In genomic region chr5:108729306-108729645, GRCh38 we compare ENCODE assay signal across 12 cellular contexts. TPM values are rescaled to one million over a fixed set of nuclear protein-coding genes. Genes with fewer than 3 reads are reported as not detected.
DNase-seq lines count a peak whose midpoint lies in the region; ATAC-seq and TF ChIP-seq lines count a peak whose summit lies in the region.
"Had no signal": no experiment of that assay in that cellular context is flagged by ENCODE, and none has a peak within 500 bp of the region (broad histone marks: within the 10 kb centered on the region; RNA-seq: fewer than 3 reads in every experiment).

No MANE protein-coding gene starts in this region.

- DNase-seq in SK-N-SH (no peak), activated B cell treated with CpG ODN at 0.5 μM for 24 hours (no peak), immature natural killer cell (no peak), tibial nerve (ENCODE audit: low spot score in 2 of 2) (no peak), NCI-H510A (lab: John Stamatoyannopoulos, UW) (no peak), BE2C (no peak)
- DNase-seq: activated CD8-positive, alpha-beta memory T cell treated with anti-CD3 and anti-CD28 coated beads, Interleukin-2, amount 10 ng/mL, durations not matched to agents 7 days and 5 days; amygdala; heart right ventricle; substantia nigra had no signal

- no peaks in the 10 kb centered on the region for H3K9me2 ChIP-seq in SK-N-SH

- peaks cover 3% of the 10 kb centered on the region for H3F3A ChIP-seq in SK-N-SH (replicated peaks; ENCODE audit: insufficient read depth)

- H3K27ac ChIP-seq in SK-N-SH (ENCODE audit: low read depth in 2 of 2, low read length in 1 of 2) (no peak overlapping the region), tibial nerve (peak overlapping the region; percentile 83 to 95 (median 91)), gastroesophageal sphincter (peak overlapping the region in 2 of 4 donors; percentile 90 to 94)

- H3K27me3 Mint-ChIP-seq in activated B cell treated with CpG ODN at 0.5 μM for 24 hours = no peaks in the 10 kb centered on the region
- peaks cover 3 to 9% (median 5%) of the 10 kb centered on the region in 3 donors for H3K27me3 Mint-ChIP-seq in immature natural killer cell (ENCODE audit: low read depth in 3 of 3)

- H3K9me3 Mint-ChIP-seq in activated B cell treated with CpG ODN at 0.5 μM for 24 hours (no peaks in the 10 kb centered on the region), immature natural killer cell (no peaks in the 10 kb centered on the region)

- no peak overlapping the region for H3K4me3 ChIP-seq in SK-N-SH (ENCODE audit: low read depth in 2 of 2, low read length in 1 of 2)
- peak overlapping the region in 3 of 4 donors; percentile 61 to 80 (median 77) for H3K4me3 ChIP-seq in tibial nerve
- no peak overlapping the region for H3K4me3 ChIP-seq in gastroesophageal sphincter
- H3K4me3 ChIP-seq in BE2C (ENCODE audit: low read depth, low read length) = no peak overlapping the region

- H2AFZ ChIP-seq in SK-N-SH (ENCODE audit: low read depth) = peak overlapping the region; percentile 98; the same call in 1 of the 2 replicates

- TF ChIP-seq POLR2A in tibial nerve (IDR thresholded peaks at IDR 0.05) (no peak), gastroesophageal sphincter (IDR thresholded peaks at IDR 0.05) (no peak)

- TF ChIP-seq EP300 in SK-N-SH (IDR thresholded peaks at IDR 0.05; ENCODE audit: borderline replicate concordance in 1 of 2, low read depth in 1 of 2, low read length in 1 of 2) = no peak
- TF ChIP-seq EP300 in tibial nerve (IDR thresholded peaks at IDR 0.05) = no peak
- TF ChIP-seq EP300 in gastroesophageal sphincter (IDR thresholded peaks at IDR 0.05) = no peak

- H3K4me1 Mint-ChIP-seq in activated B cell treated with CpG ODN at 0.5 μM for 24 hours (peaks cover 50% of the 10 kb centered on the region), immature natural killer cell (peaks cover 25 to 33% of the 10 kb centered on the region in 2 donors)

- ATAC-seq in SK-N-SH treated with all-trans-retinoic acid at 6 μM for 48 hours = no peak
- ATAC-seq in activated B cell treated with CpG ODN at 0.5 μM for 24 hours (ENCODE audit: low read depth) = no peak
- ATAC-seq in gastroesophageal sphincter = no peak
- ATAC-seq: heart right ventricle had no signal

- TF ChIP-seq RAD21 in SK-N-SH (IDR thresholded peaks at IDR 0.05; ENCODE audit: low read length) = no peak

- no peaks in the 10 kb centered on the region for H3K9me3 ChIP-seq in SK-N-SH
- no peaks in the 10 kb centered on the region for H3K9me3 ChIP-seq in tibial nerve
- H3K9me3 ChIP-seq in gastroesophageal sphincter = no peaks in the 10 kb centered on the region
- no peaks in the 10 kb centered on the region; the same call in 1 of the 2 replicates for H3K9me3 ChIP-seq in BE2C
- H3K9me3 ChIP-seq: heart right ventricle had no signal

- CTCF ChIA-PET in SK-N-SH (lab: Yijun Ruan, JAX) (interaction anchor here (1.1 to 2.0 kb wide), 3 partner anchors 12 to 82 kb away, joined by 3 to 8 read pairs (median 4); partner anchors contain the start of gene FER), activated B cell treated with CpG ODN at 0.5 μM for 24 hours (lab: Charles Lee) (interaction anchor here (1.6 kb wide), 1 partner anchor 190 kb away, joined by 3 read pairs; no protein-coding TSS in a partner anchor)

- TF ChIP-seq CTCF in SK-N-SH (IDR thresholded peaks at IDR 0.05) = no peak
- no peak for TF ChIP-seq CTCF in activated B cell treated with CpG ODN at 0.5 μM for 24 hours (IDR thresholded peaks at IDR 0.05)
- no peak for TF ChIP-seq CTCF in tibial nerve (IDR thresholded peaks at IDR 0.05)
- TF ChIP-seq CTCF in gastroesophageal sphincter (IDR thresholded peaks at IDR 0.05) = no peak
- TF ChIP-seq CTCF in BE2C (IDR thresholded peaks at IDR 0.05; ENCODE audit: low read depth, low read length) = no peak

- H3K36me3 ChIP-seq in SK-N-SH (replicated peaks in 1 of 2; ENCODE audit: control insufficient read depth in 1 of 2, insufficient read depth in 2 of 2, low read length in 1 of 2) = no peaks in the 10 kb centered on the region
- H3K36me3 ChIP-seq in tibial nerve = no peaks in the 10 kb centered on the region
- H3K36me3 ChIP-seq in gastroesophageal sphincter = no peaks in the 10 kb centered on the region
- no peaks in the 10 kb centered on the region for H3K36me3 ChIP-seq in BE2C
- H3K36me3 ChIP-seq: heart right ventricle had no signal

- POLR2A ChIA-PET in SK-N-SH (lab: Yijun Ruan, JAX) (interaction anchor here (0.7 to 3.0 kb wide), 2 partner anchors 19 to 347 kb away, joined by 5 to 24 read pairs; partner anchors contain the start of gene FER), activated B cell treated with CpG ODN at 0.5 μM for 24 hours (lab: Charles Lee) (interaction anchor here (0.5 to 4.8 kb wide), 5 partner anchors 19 to 964 kb away, joined by 3 to 71 read pairs (median 3); partner anchors contain the start of gene FER)

- H3K27ac Mint-ChIP-seq in activated B cell treated with CpG ODN at 0.5 μM for 24 hours (peak overlapping the region; percentile 96), immature natural killer cell (peak overlapping the region in 1 of 6 donors; percentile 77)

- H3K4me3 Mint-ChIP-seq in activated B cell treated with CpG ODN at 0.5 μM for 24 hours = peak overlapping the region; percentile 85
- peak overlapping the region; percentile 30 to 90 (median 82) for H3K4me3 Mint-ChIP-seq in immature natural killer cell

- H3K4me2 ChIP-seq in SK-N-SH = no peak overlapping the region

- no peaks in the 10 kb centered on the region for H3K27me3 ChIP-seq in SK-N-SH (ENCODE audit: insufficient read depth)
- no peaks in the 10 kb centered on the region for H3K27me3 ChIP-seq in tibial nerve
- H3K27me3 ChIP-seq in gastroesophageal sphincter = no peaks in the 10 kb centered on the region
- no peaks in the 10 kb centered on the region for H3K27me3 ChIP-seq in BE2C
- H3K27me3 ChIP-seq: heart right ventricle had no signal

- no peak overlapping the region for H3K9ac ChIP-seq in SK-N-SH

- H3K4me1 ChIP-seq in SK-N-SH (ENCODE audit: control insufficient read depth in 1 of 2, insufficient read depth in 2 of 2, low read depth in 1 of 2, low read length in 1 of 2) = peaks cover 6 to 13% of the 10 kb centered on the region in 2 experiments; a peak in 3 of 4 replicates
- H3K4me1 ChIP-seq in tibial nerve = peaks cover 0 to 31% (median 1%) of the 10 kb centered on the region in 4 donors
- H3K4me1 ChIP-seq in gastroesophageal sphincter = peaks cover 0 to 24% (median 0%) of the 10 kb centered on the region in 3 donors
- no peaks in the 10 kb centered on the region for H3K4me1 ChIP-seq in BE2C

- intact Hi-C loops in activated B cell treated with CpG ODN at 0.5 μM for 24 hours (cut with micrococcal nuclease) = loop anchor here (5.0 kb wide), 3 partner anchors 183 to 1643 kb away; no protein-coding TSS in a partner anchor

- H3K79me2 ChIP-seq in SK-N-SH (ENCODE audit: insufficient read depth) = no peaks in the 10 kb centered on the region

- H3K36me3 Mint-ChIP-seq in activated B cell treated with CpG ODN at 0.5 μM for 24 hours (ENCODE audit: low read depth) = peaks cover 5% of the 10 kb centered on the region
- no peaks in the 10 kb centered on the region for H3K36me3 Mint-ChIP-seq in immature natural killer cell

- no peaks in the 10 kb centered on the region for H4K20me1 ChIP-seq in SK-N-SH (ENCODE audit: insufficient read depth)

- 81% methylated on average over 7 of the region's 7 CpGs for WGBS in SK-N-SH (ENCODE audit: low lambda C conversion rate)
- WGBS in tibial nerve, 2 donors = 45 to 51% methylated on average over 7 of the region's 7 CpGs
- 78 to 88% methylated on average over 7 of the region's 7 CpGs for WGBS in gastroesophageal sphincter (ENCODE audit: low coverage in 1 of 2), 2 donors

TF ChIP-seq in SK-N-SH, 30 proteins besides CTCF, POLR2A, EP300 and RAD21 (continues in another document):
- TF ChIP-seq FOSL2 (IDR thresholded peaks at IDR 0.05; ENCODE audit: borderline replicate concordance, low read depth) = no peak
- TF ChIP-seq, protein P1, sequence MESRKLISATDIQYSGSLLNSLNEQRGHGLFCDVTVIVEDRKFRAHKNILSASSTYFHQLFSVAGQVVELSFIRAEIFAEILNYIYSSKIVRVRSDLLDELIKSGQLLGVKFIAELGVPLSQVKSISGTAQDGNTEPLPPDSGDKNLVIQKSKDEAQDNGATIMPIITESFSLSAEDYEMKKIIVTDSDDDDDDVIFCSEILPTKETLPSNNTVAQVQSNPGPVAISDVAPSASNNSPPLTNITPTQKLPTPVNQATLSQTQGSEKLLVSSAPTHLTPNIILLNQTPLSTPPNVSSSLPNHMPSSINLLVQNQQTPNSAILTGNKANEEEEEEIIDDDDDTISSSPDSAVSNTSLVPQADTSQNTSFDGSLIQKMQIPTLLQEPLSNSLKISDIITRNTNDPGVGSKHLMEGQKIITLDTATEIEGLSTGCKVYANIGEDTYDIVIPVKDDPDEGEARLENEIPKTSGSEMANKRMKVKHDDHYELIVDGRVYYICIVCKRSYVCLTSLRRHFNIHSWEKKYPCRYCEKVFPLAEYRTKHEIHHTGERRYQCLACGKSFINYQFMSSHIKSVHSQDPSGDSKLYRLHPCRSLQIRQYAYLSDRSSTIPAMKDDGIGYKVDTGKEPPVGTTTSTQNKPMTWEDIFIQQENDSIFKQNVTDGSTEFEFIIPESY (IDR thresholded peaks at IDR 0.05; ENCODE audit: borderline replicate concordance, low read depth) = no peak

TF ChIP-seq in SK-N-SH treated with all-trans-retinoic acid at 6 μM for 48 hours, 23 proteins besides CTCF, POLR2A, EP300 and RAD21:
- TF ChIP-seq ZFP3 (CRISPR knock-in tag; IDR thresholded peaks at IDR 0.05) (no peak), ZNF70 (CRISPR knock-in tag; IDR thresholded peaks at IDR 0.05) (no peak), CSDC2 (CRISPR knock-in tag; IDR thresholded peaks at IDR 0.05) (no peak), ARNTL (CRISPR knock-in tag; IDR thresholded peaks at IDR 0.05; ENCODE audit: borderline replicate concordance, low read depth) (no peak)

RNA-seq across cellular contexts. Expression of gene FER, which starts 18.4 kb away (rescaled TPM):
- polyA plus RNA-seq in SK-N-SH (2012; rRNA removed) (1.8 and 2.5 TPM in 2 replicates), immature natural killer cell (10 to 100 TPM in 2 of 3 donors, 1 to 10 TPM in 1; 6.1 to 23.9 (median 17.9) TPM)
- 2.5 TPM in 2 replicates for polyA plus RNA-seq in SK-N-SH (2012; cell fraction: cytosol; rRNA removed)
- polyA plus RNA-seq in SK-N-SH (2012; cell fraction: nucleus; rRNA removed) = 2.5 and 5.6 TPM in 2 replicates
- total RNA-seq in activated B cell treated with CpG ODN at 0.5 μM for 24 hours (17.3 and 19.1 TPM in 2 replicates), tibial nerve (10 to 100 TPM; 28.5 to 50.9 (median 39.6) TPM), gastroesophageal sphincter (10 to 100 TPM; 23.2 to 45.3 (median 32.5) TPM)
- polyA plus RNA-seq in BE2C (2012; ENCODE audit: insufficient read depth, insufficient read length, low read depth) = 6.9 TPM

Comparison
In these comparisons a context has a peak if more than half of its experiments do, and no peak if none do; other contexts are left out.
1. H3K27ac ChIP-seq: peak in tibial nerve (4 of 4); none in SK-N-SH (0 of 2).
2. H3K4me3 ChIP-seq: peak in tibial nerve (3 of 4); none in SK-N-SH (0 of 2), gastroesophageal sphincter (0 of 2) and BE2C (single experiment).